Comparison of ENCODE assay signal across 8 cellular contexts in the genomic region with DNA sequence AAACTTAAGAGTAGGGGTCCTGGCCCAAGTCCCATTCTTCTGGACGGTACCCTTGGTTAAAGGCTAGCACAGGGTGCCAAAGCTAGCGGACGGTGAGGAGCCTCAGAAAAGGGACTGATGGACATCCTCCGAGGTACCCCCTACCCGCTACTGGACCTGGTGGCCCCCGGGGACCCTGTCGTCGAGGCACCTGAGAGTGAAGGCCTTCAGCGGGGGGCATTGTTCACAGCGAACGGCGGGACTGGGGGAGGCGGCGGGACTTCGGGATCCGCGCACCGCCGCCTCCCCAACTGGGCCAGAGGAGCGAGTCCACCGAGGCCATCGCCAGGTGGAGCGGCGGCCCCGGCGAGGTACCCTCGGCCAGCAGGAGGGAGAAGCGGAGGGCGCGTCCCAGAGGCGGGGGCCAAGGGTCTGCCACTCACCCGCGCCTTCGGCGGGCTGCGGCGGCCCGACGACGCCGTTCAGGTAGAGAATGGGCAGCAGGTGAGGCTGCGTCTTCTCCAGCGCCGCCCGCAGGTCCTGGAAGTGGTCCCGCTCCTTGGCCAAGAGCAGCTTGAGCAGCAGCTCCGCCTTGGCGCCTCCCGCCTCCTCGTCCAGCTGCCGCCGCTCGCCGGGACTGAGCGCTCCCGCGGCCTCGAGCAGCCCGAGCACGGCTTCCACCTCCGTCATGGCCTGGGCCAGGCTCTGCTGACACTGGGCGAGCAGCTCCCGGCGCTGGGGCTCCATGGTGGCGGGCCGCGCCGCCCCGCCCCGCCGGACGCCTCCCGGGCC. TPM values are rescaled to one million over a fixed set of nuclear protein-coding genes. Genes with fewer than 3 reads are reported as not detected.
DNase-seq lines count a peak whose midpoint lies in the region; ATAC-seq and TF ChIP-seq lines count a peak whose summit lies in the region.

No MANE protein-coding gene starts in this region.

- H3K36me3 ChIP-seq in ACC112 (ENCODE audit: insufficient read depth, low read length) (no peaks in the 10 kb centered on the region), tibial nerve (no peaks in the 10 kb centered on the region)

- H3K27me3 Mint-ChIP-seq in endothelial cell (ENCODE audit: unreplicated experiment), result peaks cover 12% of the 10 kb centered on the region

- no peaks in the 10 kb centered on the region for H3K9me3 Mint-ChIP-seq in endothelial cell (ENCODE audit: unreplicated experiment)

- ATAC-seq in GM18505 (IDR thresholded peaks at IDR 0.05; ENCODE audit: unreplicated experiment) (peak; percentile 60), HG03139 (IDR thresholded peaks at IDR 0.05; ENCODE audit: unreplicated experiment) (peak; percentile 45), HG02840 (IDR thresholded peaks at IDR 0.05; ENCODE audit: low FRiP score, unreplicated experiment) (no peak)

- H3K79me2 ChIP-seq in ACC112 (ENCODE audit: control insufficient read depth, insufficient read depth, low read length, unreplicated experiment), result peaks cover 50% of the 10 kb centered on the region

- peak overlapping the region; percentile 92 for H2AFZ ChIP-seq in ACC112 (ENCODE audit: low read length, unreplicated experiment)

- peaks cover 10% of the 10 kb centered on the region for H3K36me3 Mint-ChIP-seq in endothelial cell (ENCODE audit: low read depth, unreplicated experiment)

- DNase-seq in UCSD-AML1 (lab: John Stamatoyannopoulos, UW; ENCODE audit: unreplicated experiment) (peak; percentile 38), endothelial cell (ENCODE audit: low spot score) (peak; percentile 48), tibial nerve (ENCODE audit: low spot score in 2 of 2) (peak in 1 of 2 donors; percentile 8)

- TF ChIP-seq POLR2A in GM18505 (IDR thresholded peaks at IDR 0.05; ENCODE audit: borderline replicate concordance, extremely low read depth, insufficient read depth, insufficient read length), result no peak
- no peak for TF ChIP-seq POLR2A in tibial nerve (IDR thresholded peaks at IDR 0.05)

- peaks cover 13% of the 10 kb centered on the region for H3K4me1 ChIP-seq in ACC112 (ENCODE audit: control insufficient read depth, insufficient read depth, low read length, unreplicated experiment)
- peaks cover 17% of the 10 kb centered on the region for H3K4me1 ChIP-seq in mononuclear cell (ENCODE audit: insufficient read depth, low read length)
- peaks cover 0 to 37% (median 6%) of the 10 kb centered on the region in 4 donors for H3K4me1 ChIP-seq in tibial nerve

- H3K4me1 Mint-ChIP-seq in endothelial cell (ENCODE audit: unreplicated experiment), result peaks cover 39% of the 10 kb centered on the region

- H3K4me3 Mint-ChIP-seq in endothelial cell (ENCODE audit: unreplicated experiment), result peak overlapping the region; percentile 91

- H3K4me3 ChIP-seq in ACC112 (ENCODE audit: low read depth, low read length) (peak overlapping the region; percentile 85), mononuclear cell (ENCODE audit: low read length) (peak overlapping the region; percentile 27), tibial nerve (peak overlapping the region; percentile 70 to 96 (median 86))

- WGBS in tibial nerve, 2 donors, result 0 to 4% methylated on average over 14 to 26 of the region's 73 CpGs

- H3K27ac ChIP-seq in ACC112 (ENCODE audit: low read depth, low read length), result no peak overlapping the region
- H3K27ac ChIP-seq in tibial nerve, result peak overlapping the region; percentile 69 to 87 (median 75)

- H3K27ac Mint-ChIP-seq in endothelial cell (ENCODE audit: unreplicated experiment), result peak overlapping the region; percentile 22

- H3K9me3 ChIP-seq in mononuclear cell (ENCODE audit: low read depth, low read length) (no peaks in the 10 kb centered on the region), tibial nerve (no peaks in the 10 kb centered on the region)

- H3K27me3 ChIP-seq in ACC112 (ENCODE audit: insufficient read depth, low read length), result peaks cover 9% of the 10 kb centered on the region
- H3K27me3 ChIP-seq in mononuclear cell (ENCODE audit: insufficient read depth, low read length), result peaks cover 47% of the 10 kb centered on the region
- H3K27me3 ChIP-seq in tibial nerve, result no peaks in the 10 kb centered on the region

- peak in 1 of 2 donors; percentile 5 for TF ChIP-seq EP300 in tibial nerve (IDR thresholded peaks at IDR 0.05)

- TF ChIP-seq CTCF in endothelial cell (IDR thresholded peaks at IDR 0.05; ENCODE audit: unreplicated experiment) (no peak), tibial nerve (IDR thresholded peaks at IDR 0.05) (no peak)

RNA-seq across cellular contexts. Expression of gene DLG5, which starts 0.6 kb away (rescaled TPM):
- total RNA-seq in endothelial cell (ENCODE audit: unreplicated experiment) (64.5 TPM), mononuclear cell (3.7 TPM), tibial nerve (10 to 100 TPM; 33.0 to 47.7 (median 40.8) TPM)

Comparison
In these comparisons a context has a peak if more than half of its experiments do, and no peak if none do; other contexts are left out.
1. H3K4me3 ChIP-seq: peak in every context shown above with its lines; median percentile 86 in tibial nerve; 85 in ACC112; 27 in mononuclear cell.